In genomic region chr19:45078390-45079062, GRCh38 we compare ENCODE assay signal across 8 cellular contexts. TPM values are rescaled to one million over a fixed set of nuclear protein-coding genes. Genes with fewer than 3 reads are reported as not detected.
DNase-seq lines count a peak whose midpoint lies in the region; ATAC-seq and TF ChIP-seq lines count a peak whose summit lies in the region.

No MANE protein-coding gene starts in this region.

- peak overlapping the region; percentile 97 for H3K56ac ChIP-seq in mesendoderm (ENCODE audit: low read length)

- ATAC-seq in body of pancreas (no peak), HG02623 (IDR thresholded peaks at IDR 0.05; ENCODE audit: unreplicated experiment) (no peak)

- H3K4me3 ChIP-seq in body of pancreas = peak overlapping the region; percentile 68 to 92
- H3K4me3 ChIP-seq in mesendoderm (ENCODE audit: low read length) = peak overlapping the region; percentile 16
- peak overlapping the region; percentile 78 to 96 for H3K4me3 ChIP-seq in uterus

- peak overlapping the region; percentile 87 for H3K4me2 ChIP-seq in mesendoderm (ENCODE audit: low read length)

- 50 to 51% methylated on average over 9 to 10 of the region's 10 CpGs for WGBS in body of pancreas, 2 donors
- no CpG with 5 or more reads among the region's 10 CpGs for WGBS in mesendoderm (ENCODE audit: extremely low coverage, insufficient coverage, low lambda C conversion rate)

- TF ChIP-seq CTCF in body of pancreas (IDR thresholded peaks at IDR 0.05) = no peak
- no peak for TF ChIP-seq CTCF in uterus (IDR thresholded peaks at IDR 0.05)

- H3K36me3 ChIP-seq in body of pancreas (replicated peaks in 1 of 2; ENCODE audit: insufficient read depth in 1 of 2, low read depth in 2 of 2) (no peaks in the 10 kb centered on the region), mesendoderm (ENCODE audit: control insufficient read depth, insufficient read depth, low read length) (peaks cover 4% of the 10 kb centered on the region), uterus (no peaks in the 10 kb centered on the region)

- H3K4ac ChIP-seq in mesendoderm (ENCODE audit: low read depth, low read length) = peak overlapping the region; percentile 48

- H3K36me3 Mint-ChIP-seq in activated naive CD4-positive, alpha-beta T cell treated with anti-CD3 and anti-CD28 coated beads for 36 hours (ENCODE audit: low read depth) = peaks cover 13% of the 10 kb centered on the region

- H3K9me3 ChIP-seq in body of pancreas = no peaks in the 10 kb centered on the region
- H3K9me3 ChIP-seq in uterus = no peaks in the 10 kb centered on the region

- H2BK120ac ChIP-seq in mesendoderm (ENCODE audit: low read depth, low read length) = no peak overlapping the region

- no peak overlapping the region for H2BK15ac ChIP-seq in mesendoderm (replicated peaks; ENCODE audit: low read depth)

- H3K9ac ChIP-seq in mesendoderm (ENCODE audit: low read length) = peak overlapping the region; percentile 86

- H3K27ac Mint-ChIP-seq in activated naive CD4-positive, alpha-beta T cell treated with anti-CD3 and anti-CD28 coated beads for 36 hours = peak overlapping the region; percentile 76

- H3K27ac ChIP-seq in body of pancreas (peak overlapping the region in 2 of 4 donors; percentile 70 to 84), mesendoderm (ENCODE audit: low read depth, low read length) (no peak overlapping the region), uterus (peak overlapping the region; percentile 57 to 75)

- H3K79me1 ChIP-seq in mesendoderm (ENCODE audit: low read length) = peaks cover 9% of the 10 kb centered on the region

- no peak overlapping the region for H4K8ac ChIP-seq in mesendoderm (ENCODE audit: low read depth, low read length)

- no peak for DNase-seq in activated naive CD4-positive, alpha-beta T cell treated with anti-CD3 and anti-CD28 coated beads for 36 hours
- DNase-seq in activated naive CD4-positive, alpha-beta T cell (lab: John Stamatoyannopoulos, UW) = no peak
- DNase-seq in body of pancreas = no peak
- DNase-seq in mesendoderm = no peak
- no peak for DNase-seq in uterus
- no peak for DNase-seq in NOMO-1 (lab: John Stamatoyannopoulos, UW; ENCODE audit: unreplicated experiment in 2 of 2)
- DNase-seq in DMS114 treated with DMSO at 0.1 percent for 48 hours (lab: John Stamatoyannopoulos, UW; ENCODE audit: unreplicated experiment) = no peak

- intact Hi-C loops in activated naive CD4-positive, alpha-beta T cell treated with anti-CD3 and anti-CD28 coated beads for 36 hours (cut with micrococcal nuclease) = loop anchor here (1.0 to 5.0 kb wide), 4 partner anchors 39 to 99 kb away; partner anchors contain the start of genes BLOC1S3, CLASRP, RELB and TRAPPC6A
- intact Hi-C loops in body of pancreas (cut with DNase I) = no loop called here
- intact Hi-C loops in uterus (cut with DNase I; ENCODE audit: low total_unique reads) = loop anchor here (2.0 kb wide), 1 partner anchor 40 kb away; the partner anchor contains the start of gene CLASRP

- no peak overlapping the region for H3K23ac ChIP-seq in mesendoderm (ENCODE audit: low read length)

- H3K27me3 ChIP-seq in body of pancreas (no peaks in the 10 kb centered on the region), mesendoderm (ENCODE audit: insufficient read depth, low read length, poor library complexity) (no peaks in the 10 kb centered on the region), uterus (no peaks in the 10 kb centered on the region)

- no peaks in the 10 kb centered on the region for H3K9me3 Mint-ChIP-seq in activated naive CD4-positive, alpha-beta T cell treated with anti-CD3 and anti-CD28 coated beads for 36 hours

- no peak overlapping the region for H3K18ac ChIP-seq in mesendoderm (ENCODE audit: low read length)

- H3K79me2 ChIP-seq in mesendoderm (ENCODE audit: control insufficient read depth, insufficient read depth, low read length) = peaks cover 29% of the 10 kb centered on the region

- no peak overlapping the region for H2BK5ac ChIP-seq in mesendoderm (ENCODE audit: low read length)

- H3K4me3 Mint-ChIP-seq in activated naive CD4-positive, alpha-beta T cell treated with anti-CD3 and anti-CD28 coated beads for 36 hours = peak overlapping the region; percentile 96

- peaks cover 41% of the 10 kb centered on the region for H3K4me1 ChIP-seq in body of pancreas
- peaks cover 8% of the 10 kb centered on the region for H3K4me1 ChIP-seq in mesendoderm (ENCODE audit: control insufficient read depth, low read depth, low read length)
- H3K4me1 ChIP-seq in uterus = peaks cover 0 to 4% of the 10 kb centered on the region in 2 donors

- H2AK5ac ChIP-seq in mesendoderm (ENCODE audit: low read length) = no peak overlapping the region

- H3K27me3 Mint-ChIP-seq in activated naive CD4-positive, alpha-beta T cell treated with anti-CD3 and anti-CD28 coated beads for 36 hours (ENCODE audit: low read depth) = no peaks in the 10 kb centered on the region

- CTCF ChIA-PET in activated naive CD4-positive, alpha-beta T cell treated with anti-CD3 and anti-CD28 coated beads for 36 hours (lab: Charles Lee) = interaction anchor here (1.1 kb wide), 1 partner anchor 14 kb away, joined by 4 read pairs; no protein-coding TSS in a partner anchor

- no peak overlapping the region for H4K5ac ChIP-seq in mesendoderm (ENCODE audit: low read length)

- TF ChIP-seq POLR2A in body of pancreas (IDR thresholded peaks at IDR 0.05) (no peak), uterus (IDR thresholded peaks at IDR 0.05) (no peak)

- peaks cover 50% of the 10 kb centered on the region for H3K4me1 Mint-ChIP-seq in activated naive CD4-positive, alpha-beta T cell treated with anti-CD3 and anti-CD28 coated beads for 36 hours (ENCODE audit: low read depth)

RNA-seq across cellular contexts. Expression of gene GEMIN7, which starts 0.5 kb away (rescaled TPM):
- 10 to 100 TPM; 14.7 to 15.4 TPM for total RNA-seq in activated naive CD4-positive, alpha-beta T cell treated with anti-CD3 and anti-CD28 coated beads for 36 hours
- total RNA-seq in body of pancreas = 10 to 100 TPM; 15.8 to 19.5 TPM
- polyA plus RNA-seq in mesendoderm (2013, experiment 1 of 2) = 31.9 TPM
- 35.0 TPM for polyA plus RNA-seq in mesendoderm (2013, experiment 2 of 2)
- total RNA-seq in uterus = 10 to 100 TPM in 3 of 4 donors, 1 to 10 TPM in 1; 3.5 to 18.4 (median 13.7) TPM

RNA-seq across cellular contexts. Expression of gene ZNF296, which starts 2.2 kb away (rescaled TPM):
- total RNA-seq in activated naive CD4-positive, alpha-beta T cell treated with anti-CD3 and anti-CD28 coated beads for 36 hours = 1 to 10 TPM; 1.1 to 1.4 TPM
- total RNA-seq in body of pancreas = under 1 TPM in 1 of 2 donors, not detected in 1; 0.26 TPM
- polyA plus RNA-seq in mesendoderm (2013, experiment 1 of 2) = 5.4 TPM
- 5.6 TPM for polyA plus RNA-seq in mesendoderm (2013, experiment 2 of 2)
- total RNA-seq in uterus = under 1 TPM in 1 of 4 donors, not detected in 3; 0.27 TPM

RNA-seq across cellular contexts. Expression of gene PPP1R37, which starts 14.5 kb away (rescaled TPM):
- 10 to 100 TPM; 10.2 to 10.3 TPM for total RNA-seq in activated naive CD4-positive, alpha-beta T cell treated with anti-CD3 and anti-CD28 coated beads for 36 hours
- 10 to 100 TPM; 16.6 to 49.8 TPM for total RNA-seq in body of pancreas
- 10.0 TPM for polyA plus RNA-seq in mesendoderm (2013, experiment 1 of 2)
- 10.7 TPM for polyA plus RNA-seq in mesendoderm (2013, experiment 2 of 2)
- 10 to 100 TPM in 3 of 4 donors, 1 to 10 TPM in 1; 6.7 to 43.8 (median 24.4) TPM for total RNA-seq in uterus

RNA-seq across cellular contexts. Expression of gene CLASRP, which starts 39.7 kb away (rescaled TPM):
- 100 to 1,000 TPM; 106 to 113 TPM for total RNA-seq in activated naive CD4-positive, alpha-beta T cell treated with anti-CD3 and anti-CD28 coated beads for 36 hours
- 10 to 100 TPM; 40.2 to 64.9 TPM for total RNA-seq in body of pancreas
- 29.1 TPM for polyA plus RNA-seq in mesendoderm (2013, experiment 1 of 2)
- 31.1 TPM for polyA plus RNA-seq in mesendoderm (2013, experiment 2 of 2)
- total RNA-seq in uterus = 100 to 1,000 TPM in 1 of 4 donors, 10 to 100 TPM in 3; 36.6 to 107 (median 73.9) TPM

Comparison
In these comparisons a context has a peak if more than half of its experiments do, and no peak if none do; other contexts are left out.
1. H3K4me3 ChIP-seq: peak in every context shown above with its lines; median percentile 87 in uterus; 80 in body of pancreas; 16 in mesendoderm.